ENCODE assay signal across 1 cellular context in genomic region chr6:134174790-134175531, GRCh38.
A peak's percentile ranks its signal among the peaks of the same experiment; 100 is the strongest.
TF ChIP-seq lines count a peak whose summit lies in the region.

No MANE protein-coding gene starts in this region.

TF ChIP-seq in HepG2, 621 proteins besides CTCF, POLR2A, EP300 and RAD21 (continued from another document and continues in another):
- TF ChIP-seq ZNF574 (CRISPR knock-in tag; IDR thresholded peaks at IDR 0.05): peak; percentile 80
- TF ChIP-seq HDAC2 (CRISPR knock-in tag; IDR thresholded peaks at IDR 0.05): peak; percentile 72
- TF ChIP-seq, protein P1, sequence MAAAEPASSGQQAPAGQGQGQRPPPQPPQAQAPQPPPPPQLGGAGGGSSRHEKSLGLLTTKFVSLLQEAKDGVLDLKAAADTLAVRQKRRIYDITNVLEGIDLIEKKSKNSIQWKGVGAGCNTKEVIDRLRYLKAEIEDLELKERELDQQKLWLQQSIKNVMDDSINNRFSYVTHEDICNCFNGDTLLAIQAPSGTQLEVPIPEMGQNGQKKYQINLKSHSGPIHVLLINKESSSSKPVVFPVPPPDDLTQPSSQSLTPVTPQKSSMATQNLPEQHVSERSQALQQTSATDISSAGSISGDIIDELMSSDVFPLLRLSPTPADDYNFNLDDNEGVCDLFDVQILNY (CRISPR knock-in tag; conservative IDR thresholded peaks at IDR 0.05): peak; percentile 54; the same call in 1 of the 2 replicates
- TF ChIP-seq KDM3A (CRISPR knock-in tag; IDR thresholded peaks at IDR 0.05; ENCODE audit: low read depth): peak; percentile 67; the same call in 1 of the 2 replicates
- peak; percentile 46 for TF ChIP-seq NCOA2 (CRISPR knock-in tag; IDR thresholded peaks at IDR 0.05)
- TF ChIP-seq ZNF430 (CRISPR knock-in tag; IDR thresholded peaks at IDR 0.05): peak; percentile 72; the same call in 1 of the 2 replicates
- TF ChIP-seq AGO1 (IDR thresholded peaks at IDR 0.05; ENCODE audit: low read depth, low read length, poor library complexity, severe bottlenecking): no peak
- TF ChIP-seq, protein P2, sequence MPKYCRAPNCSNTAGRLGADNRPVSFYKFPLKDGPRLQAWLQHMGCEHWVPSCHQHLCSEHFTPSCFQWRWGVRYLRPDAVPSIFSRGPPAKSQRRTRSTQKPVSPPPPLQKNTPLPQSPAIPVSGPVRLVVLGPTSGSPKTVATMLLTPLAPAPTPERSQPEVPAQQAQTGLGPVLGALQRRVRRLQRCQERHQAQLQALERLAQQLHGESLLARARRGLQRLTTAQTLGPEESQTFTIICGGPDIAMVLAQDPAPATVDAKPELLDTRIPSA (CRISPR knock-in tag; IDR thresholded peaks at IDR 0.05; ENCODE audit: borderline replicate concordance): peak; percentile 80; the same call in 1 of the 2 replicates
- no peak for TF ChIP-seq HNF1A (IDR thresholded peaks at IDR 0.05; ENCODE audit: low read depth)
- peak; percentile 56; the same call in 1 of the 2 replicates for TF ChIP-seq HNF1A (CRISPR knock-in tag; IDR thresholded peaks at IDR 0.05; ENCODE audit: borderline replicate concordance)
- TF ChIP-seq ZNF562 (CRISPR knock-in tag; IDR thresholded peaks at IDR 0.05; ENCODE audit: borderline replicate concordance): 0 out of 2 replicates have a peak, but pooled peaks have one; percentile 38
- peak; percentile 25 for TF ChIP-seq SRSF1 (optimal IDR thresholded peaks at IDR 0.05; ENCODE audit: low read depth, low read length)
- 0 out of 2 replicates have a peak, but pooled peaks have one; percentile 57 for TF ChIP-seq ZNF468 (CRISPR knock-in tag; IDR thresholded peaks at IDR 0.05)
- TF ChIP-seq STAG1 (CRISPR knock-in tag; IDR thresholded peaks at IDR 0.05): peak; percentile 68
- TF ChIP-seq NAIF1 (CRISPR knock-in tag; IDR thresholded peaks at IDR 0.05; ENCODE audit: borderline replicate concordance): peak; percentile 48; the same call in 1 of the 2 replicates
- TF ChIP-seq, protein P3, sequence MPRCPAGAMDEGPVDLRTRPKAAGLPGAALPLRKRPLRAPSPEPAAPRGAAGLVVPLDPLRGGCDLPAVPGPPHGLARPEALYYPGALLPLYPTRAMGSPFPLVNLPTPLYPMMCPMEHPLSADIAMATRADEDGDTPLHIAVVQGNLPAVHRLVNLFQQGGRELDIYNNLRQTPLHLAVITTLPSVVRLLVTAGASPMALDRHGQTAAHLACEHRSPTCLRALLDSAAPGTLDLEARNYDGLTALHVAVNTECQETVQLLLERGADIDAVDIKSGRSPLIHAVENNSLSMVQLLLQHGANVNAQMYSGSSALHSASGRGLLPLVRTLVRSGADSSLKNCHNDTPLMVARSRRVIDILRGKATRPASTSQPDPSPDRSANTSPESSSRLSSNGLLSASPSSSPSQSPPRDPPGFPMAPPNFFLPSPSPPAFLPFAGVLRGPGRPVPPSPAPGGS (CRISPR knock-in tag; IDR thresholded peaks at IDR 0.05): no peak
- TF ChIP-seq SMAD3 (CRISPR knock-in tag; IDR thresholded peaks at IDR 0.05): peak; percentile 93
- TF ChIP-seq YEATS2 (CRISPR knock-in tag; IDR thresholded peaks at IDR 0.05; ENCODE audit: borderline replicate concordance): peak; percentile 48; the same call in 1 of the 2 replicates
- TF ChIP-seq MYC (CRISPR knock-in tag; IDR thresholded peaks at IDR 0.05; ENCODE audit: borderline replicate concordance): peak; percentile 88; the same call in 1 of the 2 replicates
- TF ChIP-seq, protein P4, sequence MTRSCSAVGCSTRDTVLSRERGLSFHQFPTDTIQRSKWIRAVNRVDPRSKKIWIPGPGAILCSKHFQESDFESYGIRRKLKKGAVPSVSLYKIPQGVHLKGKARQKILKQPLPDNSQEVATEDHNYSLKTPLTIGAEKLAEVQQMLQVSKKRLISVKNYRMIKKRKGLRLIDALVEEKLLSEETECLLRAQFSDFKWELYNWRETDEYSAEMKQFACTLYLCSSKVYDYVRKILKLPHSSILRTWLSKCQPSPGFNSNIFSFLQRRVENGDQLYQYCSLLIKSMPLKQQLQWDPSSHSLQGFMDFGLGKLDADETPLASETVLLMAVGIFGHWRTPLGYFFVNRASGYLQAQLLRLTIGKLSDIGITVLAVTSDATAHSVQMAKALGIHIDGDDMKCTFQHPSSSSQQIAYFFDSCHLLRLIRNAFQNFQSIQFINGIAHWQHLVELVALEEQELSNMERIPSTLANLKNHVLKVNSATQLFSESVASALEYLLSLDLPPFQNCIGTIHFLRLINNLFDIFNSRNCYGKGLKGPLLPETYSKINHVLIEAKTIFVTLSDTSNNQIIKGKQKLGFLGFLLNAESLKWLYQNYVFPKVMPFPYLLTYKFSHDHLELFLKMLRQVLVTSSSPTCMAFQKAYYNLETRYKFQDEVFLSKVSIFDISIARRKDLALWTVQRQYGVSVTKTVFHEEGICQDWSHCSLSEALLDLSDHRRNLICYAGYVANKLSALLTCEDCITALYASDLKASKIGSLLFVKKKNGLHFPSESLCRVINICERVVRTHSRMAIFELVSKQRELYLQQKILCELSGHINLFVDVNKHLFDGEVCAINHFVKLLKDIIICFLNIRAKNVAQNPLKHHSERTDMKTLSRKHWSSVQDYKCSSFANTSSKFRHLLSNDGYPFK (CRISPR knock-in tag; IDR thresholded peaks at IDR 0.05; ENCODE audit: borderline replicate concordance): no peak
- TF ChIP-seq HOXA7 (CRISPR knock-in tag; IDR thresholded peaks at IDR 0.05): no peak
- no peak for TF ChIP-seq ZNF276 (CRISPR knock-in tag; IDR thresholded peaks at IDR 0.05; ENCODE audit: low read depth)
- no peak for TF ChIP-seq GZF1 (CRISPR knock-in tag; IDR thresholded peaks at IDR 0.05)
- no peak for TF ChIP-seq ZNF674 (CRISPR knock-in tag; IDR thresholded peaks at IDR 0.05; ENCODE audit: low read depth)
- peak; percentile 24; the same call in 1 of the 2 replicates for TF ChIP-seq SATB2 (CRISPR knock-in tag; IDR thresholded peaks at IDR 0.05)
- TF ChIP-seq STAT6 (CRISPR knock-in tag; IDR thresholded peaks at IDR 0.05; ENCODE audit: borderline replicate concordance): peak; percentile 78; the same call in 1 of the 2 replicates
- peak; percentile 23; the same call in 1 of the 2 replicates for TF ChIP-seq RCOR2 (CRISPR knock-in tag; IDR thresholded peaks at IDR 0.05)
- 0 out of 2 replicates have a peak, but pooled peaks have one; percentile 84 for TF ChIP-seq ZNF713 (CRISPR knock-in tag; IDR thresholded peaks at IDR 0.05)
- TF ChIP-seq, protein P5, sequence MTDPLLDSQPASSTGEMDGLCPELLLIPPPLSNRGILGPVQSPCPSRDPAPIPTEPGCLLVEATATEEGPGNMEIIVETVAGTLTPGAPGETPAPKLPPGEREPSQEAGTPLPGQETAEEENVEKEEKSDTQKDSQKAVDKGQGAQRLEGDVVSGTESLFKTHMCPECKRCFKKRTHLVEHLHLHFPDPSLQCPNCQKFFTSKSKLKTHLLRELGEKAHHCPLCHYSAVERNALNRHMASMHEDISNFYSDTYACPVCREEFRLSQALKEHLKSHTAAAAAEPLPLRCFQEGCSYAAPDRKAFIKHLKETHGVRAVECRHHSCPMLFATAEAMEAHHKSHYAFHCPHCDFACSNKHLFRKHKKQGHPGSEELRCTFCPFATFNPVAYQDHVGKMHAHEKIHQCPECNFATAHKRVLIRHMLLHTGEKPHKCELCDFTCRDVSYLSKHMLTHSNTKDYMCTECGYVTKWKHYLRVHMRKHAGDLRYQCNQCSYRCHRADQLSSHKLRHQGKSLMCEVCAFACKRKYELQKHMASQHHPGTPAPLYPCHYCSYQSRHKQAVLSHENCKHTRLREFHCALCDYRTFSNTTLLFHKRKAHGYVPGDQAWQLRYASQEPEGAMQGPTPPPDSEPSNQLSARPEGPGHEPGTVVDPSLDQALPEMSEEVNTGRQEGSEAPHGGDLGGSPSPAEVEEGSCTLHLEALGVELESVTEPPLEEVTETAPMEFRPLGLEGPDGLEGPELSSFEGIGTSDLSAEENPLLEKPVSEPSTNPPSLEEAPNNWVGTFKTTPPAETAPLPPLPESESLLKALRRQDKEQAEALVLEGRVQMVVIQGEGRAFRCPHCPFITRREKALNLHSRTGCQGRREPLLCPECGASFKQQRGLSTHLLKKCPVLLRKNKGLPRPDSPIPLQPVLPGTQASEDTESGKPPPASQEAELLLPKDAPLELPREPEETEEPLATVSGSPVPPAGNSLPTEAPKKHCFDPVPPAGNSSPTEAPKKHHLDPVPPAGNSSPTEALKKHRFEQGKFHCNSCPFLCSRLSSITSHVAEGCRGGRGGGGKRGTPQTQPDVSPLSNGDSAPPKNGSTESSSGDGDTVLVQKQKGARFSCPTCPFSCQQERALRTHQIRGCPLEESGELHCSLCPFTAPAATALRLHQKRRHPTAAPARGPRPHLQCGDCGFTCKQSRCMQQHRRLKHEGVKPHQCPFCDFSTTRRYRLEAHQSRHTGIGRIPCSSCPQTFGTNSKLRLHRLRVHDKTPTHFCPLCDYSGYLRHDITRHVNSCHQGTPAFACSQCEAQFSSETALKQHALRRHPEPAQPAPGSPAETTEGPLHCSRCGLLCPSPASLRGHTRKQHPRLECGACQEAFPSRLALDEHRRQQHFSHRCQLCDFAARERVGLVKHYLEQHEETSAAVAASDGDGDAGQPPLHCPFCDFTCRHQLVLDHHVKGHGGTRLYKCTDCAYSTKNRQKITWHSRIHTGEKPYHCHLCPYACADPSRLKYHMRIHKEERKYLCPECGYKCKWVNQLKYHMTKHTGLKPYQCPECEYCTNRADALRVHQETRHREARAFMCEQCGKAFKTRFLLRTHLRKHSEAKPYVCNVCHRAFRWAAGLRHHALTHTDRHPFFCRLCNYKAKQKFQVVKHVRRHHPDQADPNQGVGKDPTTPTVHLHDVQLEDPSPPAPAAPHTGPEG (CRISPR knock-in tag; IDR thresholded peaks at IDR 0.05): 0 out of 2 replicates have a peak, but pooled peaks have one; percentile 37
- TF ChIP-seq ZNF101 (CRISPR knock-in tag; IDR thresholded peaks at IDR 0.05; ENCODE audit: borderline replicate concordance, low read depth): 0 out of 2 replicates have a peak, but pooled peaks have one; percentile 3
